1 cellular context compared by ENCODE assay signal in genomic region chr2:173997779-173998178, GRCh38.
TF ChIP-seq lines count a peak whose summit lies in the region.

No MANE protein-coding gene starts in this region.

TF ChIP-seq in IMR-90, 13 proteins besides CTCF, POLR2A, EP300 and RAD21:
- TF ChIP-seq ELK1 (IDR thresholded peaks at IDR 0.05; ENCODE audit: borderline replicate concordance, low read depth, low read length) (no peak), MAZ (IDR thresholded peaks at IDR 0.05; ENCODE audit: borderline replicate concordance, low read depth, low read length) (no peak), MAFK (IDR thresholded peaks at IDR 0.05; ENCODE audit: low read depth, low read length) (no peak), RFX5 (IDR thresholded peaks at IDR 0.05; ENCODE audit: low read depth, low read length) (no peak), BHLHE40 (IDR thresholded peaks at IDR 0.05; ENCODE audit: low read depth, low read length) (no peak), NFE2L2 (IDR thresholded peaks at IDR 0.05; ENCODE audit: low read depth, low read length) (no peak), CHD1 (IDR thresholded peaks at IDR 0.05; ENCODE audit: low read depth, low read length) (no peak), MXI1 (IDR thresholded peaks at IDR 0.05; ENCODE audit: borderline replicate concordance, low read depth, low read length) (no peak), RCOR1 (IDR thresholded peaks at IDR 0.05; ENCODE audit: insufficient replicate concordance, low read length) (no peak), FOS (IDR thresholded peaks at IDR 0.05; ENCODE audit: low read depth, low read length) (no peak), SMC3 (IDR thresholded peaks at IDR 0.05; ENCODE audit: low read depth, low read length) (no peak), CEBPB (IDR thresholded peaks at IDR 0.05; ENCODE audit: low read depth, low read length) (no peak)
- TF ChIP-seq, protein P1, sequence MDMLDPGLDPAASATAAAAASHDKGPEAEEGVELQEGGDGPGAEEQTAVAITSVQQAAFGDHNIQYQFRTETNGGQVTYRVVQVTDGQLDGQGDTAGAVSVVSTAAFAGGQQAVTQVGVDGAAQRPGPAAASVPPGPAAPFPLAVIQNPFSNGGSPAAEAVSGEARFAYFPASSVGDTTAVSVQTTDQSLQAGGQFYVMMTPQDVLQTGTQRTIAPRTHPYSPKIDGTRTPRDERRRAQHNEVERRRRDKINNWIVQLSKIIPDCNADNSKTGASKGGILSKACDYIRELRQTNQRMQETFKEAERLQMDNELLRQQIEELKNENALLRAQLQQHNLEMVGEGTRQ (IDR thresholded peaks at IDR 0.05; ENCODE audit: low read depth, low read length): no peak
